Comparison of ENCODE assay signal across 2 cellular contexts in the genomic region with DNA sequence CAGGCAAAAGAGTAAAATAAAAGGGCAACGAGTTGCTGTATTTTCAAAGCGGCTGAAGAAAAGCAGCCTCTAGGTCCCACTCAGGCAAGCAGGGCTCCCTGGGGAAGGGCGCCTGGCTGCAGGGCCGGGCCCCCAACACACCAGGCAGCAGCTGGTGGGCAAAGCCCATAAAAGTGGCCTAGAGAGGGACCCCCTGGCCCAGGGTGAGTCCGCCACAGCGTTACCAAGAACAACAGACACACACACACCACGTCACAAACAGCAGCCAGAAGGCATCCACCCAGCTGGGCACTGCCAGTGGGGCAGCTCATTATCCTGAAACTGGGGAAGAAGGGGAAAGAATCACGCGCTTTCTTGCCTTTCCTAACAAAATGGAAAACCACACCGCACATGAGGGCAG.
TF ChIP-seq lines count a peak whose summit lies in the region.

No MANE protein-coding gene starts in this region.

TF ChIP-seq in IMR-90, 13 proteins besides CTCF, POLR2A, EP300 and RAD21:
- TF ChIP-seq, protein P1, sequence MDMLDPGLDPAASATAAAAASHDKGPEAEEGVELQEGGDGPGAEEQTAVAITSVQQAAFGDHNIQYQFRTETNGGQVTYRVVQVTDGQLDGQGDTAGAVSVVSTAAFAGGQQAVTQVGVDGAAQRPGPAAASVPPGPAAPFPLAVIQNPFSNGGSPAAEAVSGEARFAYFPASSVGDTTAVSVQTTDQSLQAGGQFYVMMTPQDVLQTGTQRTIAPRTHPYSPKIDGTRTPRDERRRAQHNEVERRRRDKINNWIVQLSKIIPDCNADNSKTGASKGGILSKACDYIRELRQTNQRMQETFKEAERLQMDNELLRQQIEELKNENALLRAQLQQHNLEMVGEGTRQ (IDR thresholded peaks at IDR 0.05; ENCODE audit: low read depth, low read length) = no peak
- no peak for TF ChIP-seq FOS (IDR thresholded peaks at IDR 0.05; ENCODE audit: low read depth, low read length)
- no peak for TF ChIP-seq BHLHE40 (IDR thresholded peaks at IDR 0.05; ENCODE audit: low read depth, low read length)
- no peak for TF ChIP-seq NFE2L2 (IDR thresholded peaks at IDR 0.05; ENCODE audit: low read depth, low read length)
- no peak for TF ChIP-seq CHD1 (IDR thresholded peaks at IDR 0.05; ENCODE audit: low read depth, low read length)
- TF ChIP-seq MXI1 (IDR thresholded peaks at IDR 0.05; ENCODE audit: borderline replicate concordance, low read depth, low read length) = no peak
- TF ChIP-seq MAZ (IDR thresholded peaks at IDR 0.05; ENCODE audit: borderline replicate concordance, low read depth, low read length) = no peak
- no peak for TF ChIP-seq CEBPB (IDR thresholded peaks at IDR 0.05; ENCODE audit: low read depth, low read length)

TF ChIP-seq in GM12878, 131 proteins besides CTCF, POLR2A, EP300 and RAD21:
- TF ChIP-seq TCF3 (IDR thresholded peaks at IDR 0.05; ENCODE audit: borderline replicate concordance, insufficient read depth, low read depth, low read length) (no peak), NFYA (IDR thresholded peaks at IDR 0.05; ENCODE audit: borderline replicate concordance, low read depth, low read length) (no peak), CEBPB (IDR thresholded peaks at IDR 0.05; ENCODE audit: borderline replicate concordance in 1 of 2, low read depth in 2 of 2, low read length in 2 of 2) (no peak), RB1 (IDR thresholded peaks at IDR 0.05; ENCODE audit: borderline replicate concordance) (no peak), POLR2AphosphoS5 (IDR thresholded peaks at IDR 0.05; ENCODE audit: low read length) (0 out of 2 replicates have a peak, but pooled peaks have one; percentile 17), MYB (IDR thresholded peaks at IDR 0.05; ENCODE audit: borderline replicate concordance, low read depth, low read length) (no peak)
- TF ChIP-seq, protein P2, sequence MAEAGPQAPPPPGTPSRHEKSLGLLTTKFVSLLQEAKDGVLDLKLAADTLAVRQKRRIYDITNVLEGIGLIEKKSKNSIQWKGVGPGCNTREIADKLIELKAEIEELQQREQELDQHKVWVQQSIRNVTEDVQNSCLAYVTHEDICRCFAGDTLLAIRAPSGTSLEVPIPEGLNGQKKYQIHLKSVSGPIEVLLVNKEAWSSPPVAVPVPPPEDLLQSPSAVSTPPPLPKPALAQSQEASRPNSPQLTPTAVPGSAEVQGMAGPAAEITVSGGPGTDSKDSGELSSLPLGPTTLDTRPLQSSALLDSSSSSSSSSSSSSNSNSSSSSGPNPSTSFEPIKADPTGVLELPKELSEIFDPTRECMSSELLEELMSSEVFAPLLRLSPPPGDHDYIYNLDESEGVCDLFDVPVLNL (IDR thresholded peaks at IDR 0.05; ENCODE audit: low read depth, low read length) = no peak
- TF ChIP-seq, protein P3, sequence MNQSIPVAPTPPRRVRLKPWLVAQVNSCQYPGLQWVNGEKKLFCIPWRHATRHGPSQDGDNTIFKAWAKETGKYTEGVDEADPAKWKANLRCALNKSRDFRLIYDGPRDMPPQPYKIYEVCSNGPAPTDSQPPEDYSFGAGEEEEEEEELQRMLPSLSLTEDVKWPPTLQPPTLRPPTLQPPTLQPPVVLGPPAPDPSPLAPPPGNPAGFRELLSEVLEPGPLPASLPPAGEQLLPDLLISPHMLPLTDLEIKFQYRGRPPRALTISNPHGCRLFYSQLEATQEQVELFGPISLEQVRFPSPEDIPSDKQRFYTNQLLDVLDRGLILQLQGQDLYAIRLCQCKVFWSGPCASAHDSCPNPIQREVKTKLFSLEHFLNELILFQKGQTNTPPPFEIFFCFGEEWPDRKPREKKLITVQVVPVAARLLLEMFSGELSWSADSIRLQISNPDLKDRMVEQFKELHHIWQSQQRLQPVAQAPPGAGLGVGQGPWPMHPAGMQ (IDR thresholded peaks at IDR 0.05; ENCODE audit: borderline replicate concordance) = no peak
TF ChIP-seq in GM12878: peak in this region for 1.
